In genomic region chr1:67020304-67020703, GRCh38 we compare ENCODE assay signal across 2 cellular contexts.
TF ChIP-seq lines count a peak whose summit lies in the region.

No MANE protein-coding gene starts in this region.

TF ChIP-seq in liver, 16 proteins besides CTCF, POLR2A, EP300 and RAD21:
- TF ChIP-seq REST (IDR thresholded peaks at IDR 0.05) (no peak), SP1 (IDR thresholded peaks at IDR 0.05) (no peak), HNF4A (conservative IDR thresholded peaks at IDR 0.05) (peak in 1 of 2 donors; percentile 29), ZBTB33 (IDR thresholded peaks at IDR 0.05) (no peak), FOXA2 (IDR thresholded peaks at IDR 0.05) (peak; percentile 36)

TF ChIP-seq in HepG2, 621 proteins besides CTCF, POLR2A, EP300 and RAD21:
- TF ChIP-seq MEIS1 (CRISPR knock-in tag; IDR thresholded peaks at IDR 0.05; ENCODE audit: borderline replicate concordance) (no peak), E2F1 (CRISPR knock-in tag; IDR thresholded peaks at IDR 0.05) (no peak), ELK4 (CRISPR knock-in tag; IDR thresholded peaks at IDR 0.05; ENCODE audit: borderline replicate concordance) (no peak), HINFP (CRISPR knock-in tag; IDR thresholded peaks at IDR 0.05; ENCODE audit: low read depth) (no peak), SMYD3 (CRISPR knock-in tag; IDR thresholded peaks at IDR 0.05) (no peak), ZFP62 (CRISPR knock-in tag; IDR thresholded peaks at IDR 0.05) (no peak), BHLHE40 (IDR thresholded peaks at IDR 0.05; ENCODE audit: low read length) (no peak), GLMP (CRISPR knock-in tag; IDR thresholded peaks at IDR 0.05; ENCODE audit: borderline replicate concordance) (no peak), BCL3 (CRISPR knock-in tag; IDR thresholded peaks at IDR 0.05) (no peak), ZNF513 (CRISPR knock-in tag; conservative IDR thresholded peaks at IDR 0.05) (no peak), SRSF1 (optimal IDR thresholded peaks at IDR 0.05; ENCODE audit: low read depth, low read length) (no peak), SOX6 (IDR thresholded peaks at IDR 0.05) (no peak), SOX6 (CRISPR knock-in tag; IDR thresholded peaks at IDR 0.05) (no peak), ZNF563 (CRISPR knock-in tag; IDR thresholded peaks at IDR 0.05) (no peak), ZSCAN30 (CRISPR knock-in tag; IDR thresholded peaks at IDR 0.05) (no peak), PATZ1 (CRISPR knock-in tag; IDR thresholded peaks at IDR 0.05) (no peak), RELA (CRISPR knock-in tag; IDR thresholded peaks at IDR 0.05) (no peak)
